Comparison of ENCODE assay signal across 1 cellular context in genomic region chr4:8504279-8505007, GRCh38.
TF ChIP-seq lines count a peak whose summit lies in the region.

No MANE protein-coding gene starts in this region.

TF ChIP-seq in HCT116, 20 proteins besides CTCF, POLR2A, EP300 and RAD21 (continued from another document):
- TF ChIP-seq ZBTB33 (IDR thresholded peaks at IDR 0.05; ENCODE audit: extremely low read depth, insufficient replicate concordance, low read length) (no peak), REST (IDR thresholded peaks at IDR 0.05; ENCODE audit: low read depth) (no peak), POLR2AphosphoS5 (IDR thresholded peaks at IDR 0.05; ENCODE audit: low read depth, low read length) (no peak), CBX3 (IDR thresholded peaks at IDR 0.05; ENCODE audit: low read depth) (no peak), SIN3A (IDR thresholded peaks at IDR 0.05; ENCODE audit: low read depth) (no peak), MAX (IDR thresholded peaks at IDR 0.05) (no peak), SP1 (IDR thresholded peaks at IDR 0.05; ENCODE audit: low read depth) (no peak), CEBPB (IDR thresholded peaks at IDR 0.05; ENCODE audit: low read depth) (no peak)
TF ChIP-seq in HCT116: peak in this region for 0.
